ENCODE assay signal across 18 cellular contexts in genomic region chr16:47978491-47979490, GRCh38.
A peak's percentile ranks its signal among the peaks of the same experiment; 100 is the strongest.
DNase-seq lines count a peak whose midpoint lies in the region; ATAC-seq, FAIRE-seq and TF ChIP-seq lines count a peak whose summit lies in the region.
"Had no signal": no experiment of that assay in that cellular context is flagged by ENCODE, and none has a peak within 500 bp of the region (broad histone marks: within the 10 kb centered on the region; RNA-seq: fewer than 3 reads in every experiment).

No MANE protein-coding gene starts in this region.

- H3K14ac ChIP-seq in H1 (ENCODE audit: insufficient read length) (no peak overlapping the region), trophoblast cell (ENCODE audit: low read length) (no peak overlapping the region)

- H3K23ac ChIP-seq in H1 (ENCODE audit: insufficient read length): no peak overlapping the region
- no peak overlapping the region for H3K23ac ChIP-seq in trophoblast cell (ENCODE audit: low read length)

- H2AK5ac ChIP-seq in H1 (ENCODE audit: low read depth, low read length) (no peak overlapping the region), trophoblast cell (ENCODE audit: low read length) (no peak overlapping the region)

- TF ChIP-seq RAD21 in H1 (IDR thresholded peaks at IDR 0.05 in 1 of 2, conservative IDR thresholded peaks at IDR 0.05 in 1 of 2; ENCODE audit: low read depth in 2 of 2, low read length in 2 of 2): no peak

- H3K4me1 Mint-ChIP-seq in type B pancreatic cell (ENCODE audit: unreplicated experiment): peaks cover 4% of the 10 kb centered on the region
- H3K4me1 Mint-ChIP-seq: T-cell had no signal

- POLR2A ChIA-PET in H1 (lab: Charles Lee; ENCODE audit: partially characterized antibody): no interaction called here

- peak overlapping the region; percentile 73; the same call in 1 of the 2 replicates for H2AFZ ChIP-seq in H1 (ENCODE audit: low read length)
- H2AFZ ChIP-seq in trophoblast cell (ENCODE audit: insufficient read depth, low read length, poor library complexity): no peak overlapping the region
- H2AFZ ChIP-seq: PC-9 had no signal

- H2BK120ac ChIP-seq in H1 (replicated peaks; ENCODE audit: low read depth, low read length): no peak overlapping the region
- no peak overlapping the region for H2BK120ac ChIP-seq in trophoblast cell (ENCODE audit: insufficient read depth, low read length, poor library complexity)

- no peak overlapping the region for H3K27ac Mint-ChIP-seq in type B pancreatic cell
- H3K27ac Mint-ChIP-seq: T-cell had no signal

- H2BK12ac ChIP-seq in H1 (ENCODE audit: low read depth, low read length): no peak overlapping the region
- no peak overlapping the region for H2BK12ac ChIP-seq in trophoblast cell (ENCODE audit: low read length)

- H3K79me1 ChIP-seq in H1 (ENCODE audit: low read depth, low read length) (no peaks in the 10 kb centered on the region), trophoblast cell (ENCODE audit: low read length) (no peaks in the 10 kb centered on the region)

- TF ChIP-seq CTCF in H1 (IDR thresholded peaks at IDR 0.05; ENCODE audit: control extremely low read depth in 1 of 3, insufficient read depth in 1 of 3, low read depth in 1 of 3, low read length in 3 of 3) (no peak), type B pancreatic cell (conservative IDR thresholded peaks at IDR 0.05) (no peak)

- no peak for ATAC-seq in GM19467 (IDR thresholded peaks at IDR 0.05; ENCODE audit: unreplicated experiment)
- ATAC-seq: Right ventricle myocardium inferior, T-cell had no signal

- H3K4me2 ChIP-seq in H1 (ENCODE audit: insufficient read depth in 1 of 2, low read depth in 2 of 2, low read length in 2 of 2): no peak overlapping the region
- no peak overlapping the region for H3K4me2 ChIP-seq in trophoblast cell (ENCODE audit: low read length)
- H3K4me2 ChIP-seq: PC-9 had no signal

- H3K9me3 ChIP-seq in H1 (ENCODE audit: insufficient read depth in 2 of 2, low read depth in 1 of 2, low read length in 1 of 2) (no peaks in the 10 kb centered on the region), trophoblast cell (ENCODE audit: insufficient read depth, low read depth, low read length) (no peaks in the 10 kb centered on the region)

- no peaks in the 10 kb centered on the region for H3K36me3 Mint-ChIP-seq in type B pancreatic cell
- H3K36me3 Mint-ChIP-seq: T-cell had no signal

- TF ChIP-seq POLR2A in H1 (IDR thresholded peaks at IDR 0.05; ENCODE audit: control extremely low read depth in 1 of 2, low read depth in 2 of 2, low read length in 2 of 2): no peak

- H3K27ac ChIP-seq in H1 (ENCODE audit: low read depth, low read length): no peak overlapping the region
- H3K27ac ChIP-seq in trophoblast cell (ENCODE audit: low read depth, low read length): no peak overlapping the region
- H3K27ac ChIP-seq: 22Rv1, PC-9, SK-N-MC had no signal

- CTCF ChIA-PET in H1 (lab: Charles Lee; ENCODE audit: partially characterized antibody): interaction anchor here (1.1 to 2.0 kb wide), 7 partner anchors 8 to 656 kb away, joined by 3 to 11 read pairs (median 4); no protein-coding TSS in a partner anchor

- H3K56ac ChIP-seq in H1 (replicated peaks; ENCODE audit: insufficient read length, low read depth, low read length): no peak overlapping the region

- peaks cover 4% of the 10 kb centered on the region for H3K27me3 Mint-ChIP-seq in type B pancreatic cell

- no peak overlapping the region for H4K5ac ChIP-seq in H1 (ENCODE audit: insufficient read length, low read depth, low read length)

- H3K18ac ChIP-seq in H1 (ENCODE audit: extremely low read depth, low read length) (no peak overlapping the region; the same call in 1 of the 2 replicates), trophoblast cell (ENCODE audit: low read length) (no peak overlapping the region)

- H2BK5ac ChIP-seq in H1 (ENCODE audit: low read depth, low read length) (no peak overlapping the region), trophoblast cell (ENCODE audit: low read depth, low read length, poor library complexity) (no peak overlapping the region)

- no peaks in the 10 kb centered on the region for H3K9me3 Mint-ChIP-seq in type B pancreatic cell
- H3K9me3 Mint-ChIP-seq: T-cell had no signal

- no peak for FAIRE-seq in H1 (lab: Jason Lieb, UNC)
- FAIRE-seq: G401.6, GM12891 had no signal

- H3K4ac ChIP-seq in H1 (replicated peaks; ENCODE audit: insufficient read length, low read depth, low read length) (no peak overlapping the region), trophoblast cell (ENCODE audit: low read depth, low read length) (no peak overlapping the region)

- H2BK15ac ChIP-seq in H1 (ENCODE audit: low read length): no peak overlapping the region

- H4K91ac ChIP-seq in H1 (replicated peaks; ENCODE audit: insufficient read length, low read length) (no peak overlapping the region), trophoblast cell (ENCODE audit: low read depth, low read length) (no peak overlapping the region)

- H3K4me3 Mint-ChIP-seq in type B pancreatic cell: no peak overlapping the region
- H3K4me3 Mint-ChIP-seq: T-cell had no signal

- no peak overlapping the region for H4K12ac ChIP-seq in trophoblast cell (ENCODE audit: low read depth, low read length)

- H3K79me2 ChIP-seq in H1 (ENCODE audit: control insufficient read depth in 1 of 2, insufficient read depth in 2 of 2, low read length in 2 of 2) (no peaks in the 10 kb centered on the region), trophoblast cell (ENCODE audit: control insufficient read depth, insufficient read depth, low read length, poor library complexity) (no peaks in the 10 kb centered on the region)

- H3K4me1 ChIP-seq in H1 (replicated peaks in 1 of 4; ENCODE audit: control insufficient read depth in 3 of 4, insufficient read depth in 4 of 4, low read length in 3 of 4) (no peaks in the 10 kb centered on the region; a peak in 1 of 7 replicates), trophoblast cell (ENCODE audit: control insufficient read depth in 1 of 2, insufficient read depth in 2 of 2, low read length in 2 of 2) (no peaks in the 10 kb centered on the region)

- peak; percentile 42 for DNase-seq in NCI-H1105 treated with DMSO at 0.1 percent for 48 hours (lab: John Stamatoyannopoulos, UW)
- no peak for DNase-seq in NCI-H1105 (lab: John Stamatoyannopoulos, UW)
- peak; percentile 16 for DNase-seq in NCI-H187 treated with DMSO at 0.1 percent for 48 hours (lab: John Stamatoyannopoulos, UW)
- no peak for DNase-seq in H1 (ENCODE audit: low read depth in 1 of 2, low spot score in 2 of 2)
- peak; percentile 36 to 71 for DNase-seq in trophoblast cell
- no peak for DNase-seq in type B pancreatic cell (ENCODE audit: extremely low spot score, unreplicated experiment)
- no peak for DNase-seq in NAMALWA (ENCODE audit: low spot score)
- DNase-seq: C1 segment of cervical spinal cord, NCI-H1436 treated with DMSO at 0.1 percent for 48 hours, NCI-H526, PC-9, T-cell had no signal

- H3K27me3 ChIP-seq in H1 (replicated peaks in 1 of 4; ENCODE audit: control insufficient read depth in 3 of 4, extremely low read depth in 1 of 4, insufficient read depth in 3 of 4, low read length in 3 of 4) (no peaks in the 10 kb centered on the region), trophoblast cell (ENCODE audit: insufficient read depth, low read length) (no peaks in the 10 kb centered on the region)

- no peak overlapping the region for H4K8ac ChIP-seq in H1 (ENCODE audit: extremely low read depth, insufficient read depth, low read length)
- H4K8ac ChIP-seq in trophoblast cell (ENCODE audit: low read depth, low read length): no peak overlapping the region

- no peaks in the 10 kb centered on the region for H4K20me1 ChIP-seq in H1 (replicated peaks in 1 of 2; ENCODE audit: control insufficient read depth in 1 of 2, insufficient read depth in 2 of 2, low read length in 2 of 2)

- no peak overlapping the region for H3K4me3 ChIP-seq in H1 (ENCODE audit: extremely low read depth in 1 of 4, insufficient read depth in 2 of 4, low read depth in 3 of 4, low read length in 4 of 4)
- H3K4me3 ChIP-seq in trophoblast cell (ENCODE audit: low read depth, low read length): no peak overlapping the region
- H3K4me3 ChIP-seq: PC-9, SK-N-MC had no signal

- H3K23me2 ChIP-seq in H1 (ENCODE audit: low read depth, low read length): no peaks in the 10 kb centered on the region

- 84% methylated on average over 9 of the region's 9 CpGs; no CpG with 5 or more reads in 1 of the 2 experiments for WGBS in H1 (ENCODE audit: extremely low coverage in 1 of 2, insufficient coverage in 1 of 2, insufficient read length in 1 of 2, insufficient replicate concordance in 2 of 2, low coverage in 1 of 2, low lambda C conversion rate in 2 of 2, missing lambda C conversion rate in 1 of 2), 2 experiments
- no CpG with 5 or more reads among the region's 9 CpGs for WGBS in trophoblast cell (ENCODE audit: extremely low coverage, insufficient coverage, insufficient read length)

- H2BK20ac ChIP-seq in H1 (ENCODE audit: low read length): no peak overlapping the region

- H3K9ac ChIP-seq in H1 (replicated peaks in 1 of 4; ENCODE audit: extremely low read depth in 1 of 4, low read depth in 3 of 4, low read length in 3 of 4): no peak overlapping the region
- H3K9ac ChIP-seq in trophoblast cell (ENCODE audit: low read length): no peak overlapping the region

- H3K36me3 ChIP-seq in H1 (ENCODE audit: control insufficient read depth in 2 of 4, insufficient read depth in 4 of 4, low read length in 3 of 4) (no peaks in the 10 kb centered on the region), trophoblast cell (ENCODE audit: control insufficient read depth in 1 of 2, insufficient read depth in 2 of 2, low read length in 2 of 2) (no peaks in the 10 kb centered on the region)

- TF ChIP-seq EP300 in H1 (IDR thresholded peaks at IDR 0.05; ENCODE audit: borderline replicate concordance in 1 of 2, low read depth in 2 of 2, low read length in 2 of 2): no peak

TF ChIP-seq in H1, 55 proteins besides CTCF, POLR2A, EP300 and RAD21:
- no peak for TF ChIP-seq NRF1 (IDR thresholded peaks at IDR 0.05; ENCODE audit: low read depth, low read length)
- TF ChIP-seq CTBP2 (IDR thresholded peaks at IDR 0.05; ENCODE audit: borderline replicate concordance, insufficient read depth, insufficient read length, low read length): no peak
- TF ChIP-seq CBX5 (IDR thresholded peaks at IDR 0.05; ENCODE audit: low read depth, low read length): no peak
- no peak for TF ChIP-seq SIN3A (conservative IDR thresholded peaks at IDR 0.05 in 1 of 2, IDR thresholded peaks at IDR 0.05 in 1 of 2; ENCODE audit: low read depth in 1 of 2, low read length in 2 of 2)
TF ChIP-seq in H1: peak in this region for 0.

Comparison
In these comparisons a context has a peak if more than half of its experiments do, and no peak if none do; other contexts are left out.
1. DNase-seq: peak in NCI-H1105 treated with DMSO at 0.1 percent for 48 hours (single experiment), NCI-H187 treated with DMSO at 0.1 percent for 48 hours (single experiment) and trophoblast cell (2 of 2); none in NCI-H1105 (single experiment), H1 (0 of 2), type B pancreatic cell (single experiment) and NAMALWA (single experiment).